Comparison of ENCODE assay signal across 29 cellular contexts in genomic region chr18:26210147-26210546, GRCh38.
"Had no signal": no experiment of that assay in that cellular context is flagged by ENCODE, and none has a peak within 500 bp of the region (broad histone marks: within the 10 kb centered on the region; RNA-seq: fewer than 3 reads in every experiment).

No MANE protein-coding gene starts in this region.

- H3K9ac ChIP-seq: neural progenitor cell, parathyroid adenoma had no signal

- FAIRE-seq: small intestine, urothelium cell line had no signal

- H3K9me3 ChIP-seq: ovary, psoas muscle, right lobe of liver, sigmoid colon, stomach, thoracic aorta, thyroid gland, tibial nerve, upper lobe of left lung, vagina had no signal

- H3K4me3 Mint-ChIP-seq: natural killer cell; nephron; neural progenitor cell; stimulated activated effector memory CD8-positive, alpha-beta T cell treated with anti-CD3 and anti-CD28 coated beads, Interleukin-12 subunit alpha, Interleukin-12 subunit beta, amount 100 ng/mL, for 72 hours; stimulated activated naive B cell treated with anti-CD40 and anti-IgM and Interleukin-4, amounts not matched to agents 10 μg/mL and 1 μg/mL and 100 μg/mL, for 72 hours; stimulated activated naive CD8-positive, alpha-beta T cell treated with anti-CD3 and anti-CD28 coated beads, Interleukin-15, Interleukin-2, amounts not matched to agents 100 ng/mL and 50 ng/mL, for 24 hours had no signal

- H3K27me3 ChIP-seq: neural progenitor cell, ovary, right lobe of liver, sigmoid colon, stomach, thyroid gland, tibial nerve, upper lobe of left lung, vagina had no signal

- H3K4me1 Mint-ChIP-seq: nephron had no signal

- DNase-seq: natural killer cell; occipital lobe; ovary; posterior cingulate gyrus; psoas muscle; right cardiac atrium; right lobe of liver; sigmoid colon; small intestine; stimulated activated CD4-positive, alpha-beta T cell treated with anti-CD3 and anti-CD28 coated beads, Interleukin-15, amount 100 ng/mL, for 24 hours; stimulated activated CD4-positive, alpha-beta T cell treated with anti-CD3 and anti-CD28 coated beads, Interleukin-2, amount 100 ng/mL, for 24 hours; stimulated activated CD4-positive, alpha-beta T cell treated with anti-CD3 and anti-CD28 coated beads, Interleukin-2, amount 100 ng/mL, for 48 hours; stimulated activated CD4-positive, alpha-beta T cell treated with anti-CD3 and anti-CD28 coated beads, Interleukin-4, amount 100 ng/mL, for 24 hours; stimulated activated naive B cell treated with anti-CD40 and anti-IgM and Interleukin-4, amounts not matched to agents 10 μg/mL and 1 μg/mL and 100 μg/mL, for 72 hours; stimulated activated naive CD4-positive, alpha-beta T cell treated with Interleukin-2 at 50 U/mL for 16 hours; stomach; thyroid gland; trophoblast cell had no signal

- H3K4me2 ChIP-seq: neural progenitor cell had no signal

- H3K4me1 ChIP-seq: neural progenitor cell, parathyroid adenoma, psoas muscle, right lobe of liver, sigmoid colon, stomach, tibial nerve, upper lobe of left lung, vagina had no signal

- H3K4me3 ChIP-seq: neural progenitor cell, ovary, psoas muscle, right lobe of liver, sigmoid colon, stomach, thoracic aorta, thyroid gland, tibial nerve, upper lobe of left lung, vagina had no signal

- H2AFZ ChIP-seq: neural progenitor cell, parathyroid adenoma had no signal

- H3K27me3 Mint-ChIP-seq: stimulated activated naive B cell treated with anti-CD40 and anti-IgM and Interleukin-4, amounts not matched to agents 10 μg/mL and 1 μg/mL and 100 μg/mL, for 72 hours had no signal

- H3K27ac Mint-ChIP-seq: natural killer cell; nephron; neural progenitor cell; progenitor cell of endocrine pancreas; stimulated activated effector memory CD8-positive, alpha-beta T cell treated with anti-CD3 and anti-CD28 coated beads, Interleukin-12 subunit alpha, Interleukin-12 subunit beta, amount 100 ng/mL, for 72 hours; stimulated activated naive B cell treated with anti-CD40 and anti-IgM and Interleukin-4, amounts not matched to agents 10 μg/mL and 1 μg/mL and 100 μg/mL, for 72 hours; stimulated activated naive CD8-positive, alpha-beta T cell treated with anti-CD3 and anti-CD28 coated beads, Interleukin-15, Interleukin-2, amounts not matched to agents 100 ng/mL and 50 ng/mL, for 24 hours had no signal

- H3K9me3 Mint-ChIP-seq: natural killer cell; nephron; neural progenitor cell; stimulated activated effector memory CD8-positive, alpha-beta T cell treated with anti-CD3 and anti-CD28 coated beads, Interleukin-12 subunit alpha, Interleukin-12 subunit beta, amount 100 ng/mL, for 72 hours; stimulated activated naive B cell treated with anti-CD40 and anti-IgM and Interleukin-4, amounts not matched to agents 10 μg/mL and 1 μg/mL and 100 μg/mL, for 72 hours; stimulated activated naive CD8-positive, alpha-beta T cell treated with anti-CD3 and anti-CD28 coated beads, Interleukin-15, Interleukin-2, amounts not matched to agents 100 ng/mL and 50 ng/mL, for 24 hours had no signal

- H3K27ac ChIP-seq: neural progenitor cell, ovary, parathyroid adenoma, psoas muscle, right lobe of liver, sigmoid colon, stomach, thoracic aorta, thyroid gland, tibial nerve, upper lobe of left lung, vagina had no signal

- H3K36me3 Mint-ChIP-seq: natural killer cell; neural progenitor cell; stimulated activated effector memory CD8-positive, alpha-beta T cell treated with anti-CD3 and anti-CD28 coated beads, Interleukin-12 subunit alpha, Interleukin-12 subunit beta, amount 100 ng/mL, for 72 hours; stimulated activated naive B cell treated with anti-CD40 and anti-IgM and Interleukin-4, amounts not matched to agents 10 μg/mL and 1 μg/mL and 100 μg/mL, for 72 hours had no signal

- ATAC-seq: natural killer cell; psoas muscle; right cardiac atrium; right lobe of liver; stimulated activated effector memory CD8-positive, alpha-beta T cell treated with anti-CD3 and anti-CD28 coated beads, Interleukin-12 subunit alpha, Interleukin-12 subunit beta, amount 100 ng/mL, for 72 hours; stimulated activated naive B cell treated with anti-CD40 and anti-IgM and Interleukin-4, amounts not matched to agents 10 μg/mL and 1 μg/mL and 100 μg/mL, for 72 hours had no signal

- H3K79me2 ChIP-seq: parathyroid adenoma had no signal

- H3K36me3 ChIP-seq: neural progenitor cell, ovary, right lobe of liver, sigmoid colon, stomach, thoracic aorta, thyroid gland, tibial nerve, upper lobe of left lung, vagina had no signal
